ENCODE assay signal across 10 cellular contexts in the genomic region with DNA sequence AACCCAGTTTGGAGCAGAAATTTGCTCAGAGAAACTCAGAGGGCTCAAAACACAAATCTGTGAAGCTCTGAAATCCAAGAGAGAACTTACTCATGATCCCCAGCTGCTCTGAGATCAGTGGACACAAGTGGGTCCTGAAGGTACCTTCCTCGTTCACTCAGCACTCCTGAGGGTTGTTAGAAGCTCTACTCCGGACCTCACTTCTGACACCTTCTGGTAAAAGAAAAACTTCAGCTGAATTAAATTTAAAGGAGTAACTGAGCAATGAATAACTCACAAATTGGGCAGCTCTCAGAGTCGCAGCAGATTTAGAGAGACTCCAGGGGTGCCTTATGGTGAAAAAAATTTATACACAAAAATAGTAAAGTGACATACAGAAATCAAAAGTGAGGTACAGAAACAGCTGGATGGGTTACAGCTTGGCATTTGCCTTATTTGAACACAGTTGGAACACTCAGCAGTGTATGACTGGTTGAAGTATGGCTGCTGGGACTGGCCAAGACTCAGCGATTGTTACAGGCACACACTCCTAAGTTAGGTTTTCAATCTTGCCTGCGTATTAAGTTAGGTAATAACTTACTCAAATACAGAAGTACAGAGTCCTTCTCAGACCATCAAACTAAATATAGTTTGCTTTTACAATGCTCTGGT. TPM values are rescaled to one million over a fixed set of nuclear protein-coding genes. Genes with fewer than 3 reads are reported as not detected.
DNase-seq lines count a peak whose midpoint lies in the region; ATAC-seq and TF ChIP-seq lines count a peak whose summit lies in the region.
"Had no signal": no experiment of that assay in that cellular context is flagged by ENCODE, and none has a peak within 500 bp of the region (broad histone marks: within the 10 kb centered on the region; RNA-seq: fewer than 3 reads in every experiment).

No MANE protein-coding gene starts in this region.

- CTCF ChIA-PET in activated CD8-positive, alpha-beta T cell treated with anti-CD3 and anti-CD28 coated beads, Interleukin-2, amount 10 ng/mL, durations not matched to agents 7 days and 5 days (lab: Charles Lee) = interaction anchor here (0.7 to 1.2 kb wide), 5 partner anchors 77 to 571 kb away, joined by 3 to 4 read pairs (median 3); no protein-coding TSS in a partner anchor

- 0 out of 2 replicates have a peak, but pooled peaks have one; percentile 9 for TF ChIP-seq CTCF in GM12875 (IDR thresholded peaks at IDR 0.05; ENCODE audit: borderline replicate concordance, insufficient read depth, low read depth, low read length)

- no peak for DNase-seq in activated CD8-positive, alpha-beta T cell treated with anti-CD3 and anti-CD28 coated beads, Interleukin-2, amount 10 ng/mL, durations not matched to agents 7 days and 5 days
- DNase-seq in lung microvascular endothelial cell (ENCODE audit: low read depth in 2 of 2) = peak; percentile 15 to 36
- no peak for DNase-seq in NCI-H146 treated with DMSO at 0.1 percent for 48 hours (lab: John Stamatoyannopoulos, UW; ENCODE audit: unreplicated experiment)
- no peak for DNase-seq in left cardiac atrium
- DNase-seq in NCI-H1930 (lab: John Stamatoyannopoulos, UW) = no peak
- DNase-seq in DMS79 (lab: John Stamatoyannopoulos, UW) = no peak
- DNase-seq: NCI-H2029 treated with DMSO at 0.1 percent for 48 hours; stimulated activated CD4-positive, alpha-beta T cell treated with anti-CD3 and anti-CD28 coated beads, Interleukin-2, amount 100 ng/mL, for 24 hours had no signal

- H3K4me3 ChIP-seq in GM12875 (ENCODE audit: low read depth, low read length) = no peak overlapping the region

- H3K27ac Mint-ChIP-seq in activated CD8-positive, alpha-beta T cell treated with anti-CD3 and anti-CD28 coated beads, Interleukin-2, amount 10 ng/mL, durations not matched to agents 7 days and 5 days = no peak overlapping the region

- peaks cover 10% of the 10 kb centered on the region for H3K4me1 Mint-ChIP-seq in activated CD8-positive, alpha-beta T cell treated with anti-CD3 and anti-CD28 coated beads, Interleukin-2, amount 10 ng/mL, durations not matched to agents 7 days and 5 days (ENCODE audit: low read depth)

- no peak overlapping the region for H3K4me3 Mint-ChIP-seq in activated CD8-positive, alpha-beta T cell treated with anti-CD3 and anti-CD28 coated beads, Interleukin-2, amount 10 ng/mL, durations not matched to agents 7 days and 5 days

- H3K36me3 Mint-ChIP-seq in activated CD8-positive, alpha-beta T cell treated with anti-CD3 and anti-CD28 coated beads, Interleukin-2, amount 10 ng/mL, durations not matched to agents 7 days and 5 days (ENCODE audit: low read depth) = peaks cover 2% of the 10 kb centered on the region

- ATAC-seq in HG02884 (IDR thresholded peaks at IDR 0.05; ENCODE audit: unreplicated experiment) = peak; percentile 59
- peak; percentile 19 for ATAC-seq in activated CD8-positive, alpha-beta T cell treated with anti-CD3 and anti-CD28 coated beads, Interleukin-2, amount 10 ng/mL, durations not matched to agents 7 days and 5 days
- ATAC-seq in left cardiac atrium = no peak

- intact Hi-C loops in left cardiac atrium (cut with DNase I) = no loop called here

- peaks cover 7% of the 10 kb centered on the region for H3K9me3 Mint-ChIP-seq in activated CD8-positive, alpha-beta T cell treated with anti-CD3 and anti-CD28 coated beads, Interleukin-2, amount 10 ng/mL, durations not matched to agents 7 days and 5 days (ENCODE audit: insufficient read depth)

- no peaks in the 10 kb centered on the region for H3K27me3 Mint-ChIP-seq in activated CD8-positive, alpha-beta T cell treated with anti-CD3 and anti-CD28 coated beads, Interleukin-2, amount 10 ng/mL, durations not matched to agents 7 days and 5 days (ENCODE audit: low read depth)

- POLR2A ChIA-PET in activated CD8-positive, alpha-beta T cell treated with anti-CD3 and anti-CD28 coated beads, Interleukin-2, amount 10 ng/mL, durations not matched to agents 7 days and 5 days (lab: Charles Lee) = no interaction called here

RNA-seq across cellular contexts. Expression of gene INSL4, which starts 32.5 kb away (rescaled TPM):
- not detected for total RNA-seq in activated CD8-positive, alpha-beta T cell treated with anti-CD3 and anti-CD28 coated beads, Interleukin-2, amount 10 ng/mL, durations not matched to agents 7 days and 5 days
- total RNA-seq in lung microvascular endothelial cell (not detected in 2 replicates), left cardiac atrium (not detected)

RNA-seq across cellular contexts. Expression of gene RLN2, which starts 40.8 kb away (rescaled TPM):
- total RNA-seq in activated CD8-positive, alpha-beta T cell treated with anti-CD3 and anti-CD28 coated beads, Interleukin-2, amount 10 ng/mL, durations not matched to agents 7 days and 5 days = 1 to 10 TPM; 2.2 to 2.8 TPM
- 0.65 and 0.99 TPM in 2 replicates for total RNA-seq in lung microvascular endothelial cell
- total RNA-seq in left cardiac atrium = under 1 TPM in 1 of 2 donors, not detected in 1; 0.32 TPM

Comparison
In these comparisons a context has a peak if more than half of its experiments do, and no peak if none do; other contexts are left out.
1. ATAC-seq: peak in HG02884 (single experiment) and activated CD8-positive, alpha-beta T cell treated with anti-CD3 and anti-CD28 coated beads, Interleukin-2, amount 10 ng/mL, durations not matched to agents 7 days and 5 days (single experiment); none in left cardiac atrium (0 of 2).
2. DNase-seq: peak in lung microvascular endothelial cell (2 of 2); none in activated CD8-positive, alpha-beta T cell treated with anti-CD3 and anti-CD28 coated beads, Interleukin-2, amount 10 ng/mL, durations not matched to agents 7 days and 5 days (single experiment), NCI-H146 treated with DMSO at 0.1 percent for 48 hours (single experiment), left cardiac atrium (single experiment), NCI-H1930 (0 of 2) and DMS79 (single experiment).